Comparison of ENCODE assay signal across 16 cellular contexts in genomic region chr1:208280184-208280583, GRCh38. TPM values are rescaled to one million over a fixed set of nuclear protein-coding genes. Genes with fewer than 3 reads are reported as not detected.
DNase-seq lines count a peak whose midpoint lies in the region; ATAC-seq lines count a peak whose summit lies in the region.
"Had no signal": no experiment of that assay in that cellular context is flagged by ENCODE, and none has a peak within 500 bp of the region (broad histone marks: within the 10 kb centered on the region; RNA-seq: fewer than 3 reads in every experiment).

No MANE protein-coding gene starts in this region.

- H3K4me3 Mint-ChIP-seq in stimulated activated memory B cell treated with anti-CD40 and anti-IgM and Interleukin-4, amounts not matched to agents 10 μg/mL and 1 μg/mL and 100 μg/mL, for 72 hours, result no peak overlapping the region
- no peak overlapping the region for H3K4me3 Mint-ChIP-seq in stimulated activated effector memory CD8-positive, alpha-beta T cell treated with anti-CD3 and anti-CD28 coated beads, Interleukin-12 subunit alpha, Interleukin-12 subunit beta, amount 100 ng/mL, for 72 hours
- H3K4me3 Mint-ChIP-seq: B cell; CD4-positive, alpha-beta T cell had no signal

- H3K27ac Mint-ChIP-seq in stimulated activated memory B cell treated with anti-CD40 and anti-IgM and Interleukin-4, amounts not matched to agents 10 μg/mL and 1 μg/mL and 100 μg/mL, for 72 hours, result no peak overlapping the region
- no peak overlapping the region for H3K27ac Mint-ChIP-seq in stimulated activated effector memory CD8-positive, alpha-beta T cell treated with anti-CD3 and anti-CD28 coated beads, Interleukin-12 subunit alpha, Interleukin-12 subunit beta, amount 100 ng/mL, for 72 hours
- H3K27ac Mint-ChIP-seq: B cell; CD4-positive, alpha-beta T cell had no signal

- H3K9me3 Mint-ChIP-seq in stimulated activated memory B cell treated with anti-CD40 and anti-IgM and Interleukin-4, amounts not matched to agents 10 μg/mL and 1 μg/mL and 100 μg/mL, for 72 hours, result no peaks in the 10 kb centered on the region
- H3K9me3 Mint-ChIP-seq in stimulated activated effector memory CD8-positive, alpha-beta T cell treated with anti-CD3 and anti-CD28 coated beads, Interleukin-12 subunit alpha, Interleukin-12 subunit beta, amount 100 ng/mL, for 72 hours, result no peaks in the 10 kb centered on the region
- H3K9me3 Mint-ChIP-seq: CD4-positive, alpha-beta T cell had no signal

- no peaks in the 10 kb centered on the region for H3K36me3 Mint-ChIP-seq in stimulated activated memory B cell treated with anti-CD40 and anti-IgM and Interleukin-4, amounts not matched to agents 10 μg/mL and 1 μg/mL and 100 μg/mL, for 72 hours
- no peaks in the 10 kb centered on the region for H3K36me3 Mint-ChIP-seq in stimulated activated effector memory CD8-positive, alpha-beta T cell treated with anti-CD3 and anti-CD28 coated beads, Interleukin-12 subunit alpha, Interleukin-12 subunit beta, amount 100 ng/mL, for 72 hours

- in situ Hi-C loops in G401 (cut with HindIII; ENCODE audit: low sequenced_read_pairs), result no loop called here

- H3K27me3 Mint-ChIP-seq in stimulated activated memory B cell treated with anti-CD40 and anti-IgM and Interleukin-4, amounts not matched to agents 10 μg/mL and 1 μg/mL and 100 μg/mL, for 72 hours, result peaks cover 28% of the 10 kb centered on the region

- DNase-seq in G401 (ENCODE audit: low spot score), result peak; percentile 95
- DNase-seq in NCI-H446 treated with DMSO at 0.1 percent for 48 hours (lab: John Stamatoyannopoulos, UW), result peak; percentile 81
- DNase-seq in cerebellum (ENCODE audit: low spot score), result peak; percentile 81
- DNase-seq in stimulated activated effector memory CD8-positive, alpha-beta T cell treated with anti-CD3 and anti-CD28 coated beads, Interleukin-12 subunit alpha, Interleukin-12 subunit beta, amount 100 ng/mL, for 72 hours (ENCODE audit: low spot score in 2 of 2), result no peak
- DNase-seq: 8988T; ACHN; Calu3; CD4-positive, alpha-beta T cell; DMS 273 treated with DMSO at 0.1 percent for 48 hours; DMS79 had no signal

- ATAC-seq in stimulated activated memory B cell treated with anti-CD40 and anti-IgM and Interleukin-4, amounts not matched to agents 10 μg/mL and 1 μg/mL and 100 μg/mL, for 72 hours, result peak; percentile 32
- no peak for ATAC-seq in HG03571 (IDR thresholded peaks at IDR 0.05; ENCODE audit: unreplicated experiment)
- no peak for ATAC-seq in stimulated activated effector memory CD8-positive, alpha-beta T cell treated with anti-CD3 and anti-CD28 coated beads, Interleukin-12 subunit alpha, Interleukin-12 subunit beta, amount 100 ng/mL, for 72 hours
- ATAC-seq in GM21515 (IDR thresholded peaks at IDR 0.05; ENCODE audit: unreplicated experiment), result no peak
- ATAC-seq: HCT116, HepG2 had no signal

- no peaks in the 10 kb centered on the region for H3K4me1 Mint-ChIP-seq in stimulated activated memory B cell treated with anti-CD40 and anti-IgM and Interleukin-4, amounts not matched to agents 10 μg/mL and 1 μg/mL and 100 μg/mL, for 72 hours
- no peaks in the 10 kb centered on the region for H3K4me1 Mint-ChIP-seq in stimulated activated effector memory CD8-positive, alpha-beta T cell treated with anti-CD3 and anti-CD28 coated beads, Interleukin-12 subunit alpha, Interleukin-12 subunit beta, amount 100 ng/mL, for 72 hours
- H3K4me1 Mint-ChIP-seq: B cell had no signal

RNA-seq across cellular contexts. Expression of gene PLXNA2, which starts 36.0 kb away (rescaled TPM):
- total RNA-seq in G401 (2014; rRNA removed; shearing (Covaris generic)), result 0.55 and 0.92 TPM in 2 replicates
- total RNA-seq in cerebellum, result 45.1 TPM

Comparison
In these comparisons a context has a peak if more than half of its experiments do, and no peak if none do; other contexts are left out.
1. DNase-seq: peak in G401 (single experiment), NCI-H446 treated with DMSO at 0.1 percent for 48 hours (single experiment) and cerebellum (single experiment); none in stimulated activated effector memory CD8-positive, alpha-beta T cell treated with anti-CD3 and anti-CD28 coated beads, Interleukin-12 subunit alpha, Interleukin-12 subunit beta, amount 100 ng/mL, for 72 hours (0 of 2).
2. RNA of gene PLXNA2, which starts 36.0 kb away (total RNA-seq): 45.1 TPM in cerebellum (single experiment); 0.55 to 0.92 TPM in G401; every median in the first group is over 10 times any median in the second.